ENCODE assay signal across 30 cellular contexts in genomic region chr1:119188926-119189325, GRCh38. TPM values are rescaled to one million over a fixed set of nuclear protein-coding genes. Genes with fewer than 3 reads are reported as not detected.
A peak's percentile ranks its signal among the peaks of the same experiment; 100 is the strongest.
DNase-seq lines count a peak whose midpoint lies in the region; ATAC-seq and TF ChIP-seq lines count a peak whose summit lies in the region.
"Had no signal": no experiment of that assay in that cellular context is flagged by ENCODE, and none has a peak within 500 bp of the region (broad histone marks: within the 10 kb centered on the region; RNA-seq: fewer than 3 reads in every experiment).

No MANE protein-coding gene starts in this region.

- no peak for ATAC-seq in Right ventricle myocardium inferior
- no peak for ATAC-seq in HG03571 (IDR thresholded peaks at IDR 0.05; ENCODE audit: unreplicated experiment)
- ATAC-seq: activated CD4-positive, CD25-positive, alpha-beta regulatory T cell treated with anti-CD3 and anti-CD28 coated beads, Interleukin-2, amount 50 U/mL, for 24 hours; activated T-cell treated with anti-CD3 and anti-CD28 coated beads, Interleukin-2, amount 50 U/mL, for 72 hours; gastroesophageal sphincter; lower lobe of right lung; naive thymus-derived CD8-positive, alpha-beta T cell; stimulated activated memory B cell treated with anti-CD40 and anti-IgM and Interleukin-4, amounts not matched to agents 10 μg/mL and 1 μg/mL and 100 μg/mL, for 72 hours had no signal

- no peaks in the 10 kb centered on the region for H3K79me2 ChIP-seq in osteoblast (ENCODE audit: insufficient read depth, low read length)
- H3K79me2 ChIP-seq: hepatocyte had no signal

- peaks cover 20% of the 10 kb centered on the region for H3K36me3 Mint-ChIP-seq in HFFc6 (ENCODE audit: low read depth)

- H3K4me1 Mint-ChIP-seq in HFFc6 (ENCODE audit: low read depth): peaks cover 7% of the 10 kb centered on the region; the same call in 1 of the 2 replicates
- H3K4me1 Mint-ChIP-seq: B cell; brain; CD4-positive, alpha-beta memory T cell; stimulated activated memory B cell treated with anti-CD40 and anti-IgM and Interleukin-4, amounts not matched to agents 10 μg/mL and 1 μg/mL and 100 μg/mL, for 72 hours had no signal

- H3K9me3 Mint-ChIP-seq in HFFc6: no peaks in the 10 kb centered on the region; the same call in 1 of the 2 replicates

- H3K4me2 ChIP-seq in osteoblast (ENCODE audit: insufficient read depth, low read length): peak overlapping the region; percentile 33
- H3K4me2 ChIP-seq: hepatocyte, PC-9 had no signal

- H3K36me3 ChIP-seq in osteoblast (ENCODE audit: insufficient read depth, low read length): no peaks in the 10 kb centered on the region
- H3K36me3 ChIP-seq: HAP-1, lower lobe of right lung had no signal

- H3K4me3 ChIP-seq in osteoblast (ENCODE audit: insufficient read depth, low read length): no peak overlapping the region
- H3K4me3 ChIP-seq: gastroesophageal sphincter, HAP-1, hepatocyte, lower lobe of right lung, PC-9 had no signal

- H3K27ac ChIP-seq in osteoblast (ENCODE audit: low read depth, low read length): no peak overlapping the region
- H3K27ac ChIP-seq: gastroesophageal sphincter, hepatocyte, lower lobe of right lung, PC-9 had no signal

- peaks cover 2% of the 10 kb centered on the region; the same call in 1 of the 2 replicates for H3K27me3 Mint-ChIP-seq in HFFc6 (ENCODE audit: insufficient read depth)
- H3K27me3 Mint-ChIP-seq: B cell; brain; CD4-positive, alpha-beta memory T cell; naive thymus-derived CD8-positive, alpha-beta T cell; stimulated activated memory B cell treated with anti-CD40 and anti-IgM and Interleukin-4, amounts not matched to agents 10 μg/mL and 1 μg/mL and 100 μg/mL, for 72 hours; type B pancreatic cell had no signal

- no peaks in the 10 kb centered on the region for H3K4me1 ChIP-seq in osteoblast (ENCODE audit: insufficient read depth, low read length)
- H3K4me1 ChIP-seq: gastroesophageal sphincter, HAP-1, lower lobe of right lung had no signal

- DNase-seq in AG08395 (ENCODE audit: low spot score): peak; percentile 26
- no peak for DNase-seq in HFFc6
- DNase-seq in fibroblast of gingiva (ENCODE audit: low read depth): peak; percentile 85
- DNase-seq in osteoblast (ENCODE audit: insufficient read length, low spot score, missing footprints): no peak
- DNase-seq in NCI-H1092 treated with DMSO at 0.1 percent for 48 hours (lab: John Stamatoyannopoulos, UW): no peak
- no peak for DNase-seq in NCI-H2107 treated with DMSO at 0.1 percent for 48 hours (lab: John Stamatoyannopoulos, UW; ENCODE audit: unreplicated experiment)
- DNase-seq in Right ventricle myocardium inferior (ENCODE audit: missing footprints): no peak
- DNase-seq: 8988T; activated CD4-positive, alpha-beta T cell treated with anti-CD3 and anti-CD28 coated beads, Interleukin-2, amount 50 U/mL, for 48 hours; activated T-cell treated with anti-CD3 and anti-CD28 coated beads, Interleukin-2, amount 50 U/mL, for 72 hours; CD4-positive, alpha-beta memory T cell; effector CD8-positive, alpha-beta T cell; lower lobe of right lung; naive thymus-derived CD8-positive, alpha-beta T cell; NCI-H1417 treated with DMSO at 0.1 percent for 48 hours; NCI-H2081; NCI-H226; PC-9; SHP77; substantia nigra; T-helper 2 cell had no signal

- intact Hi-C loops in Right ventricle myocardium inferior (cut with DNase I): no loop called here

- H3K27me3 ChIP-seq in osteoblast (ENCODE audit: insufficient read depth, low read length): no peaks in the 10 kb centered on the region
- H3K27me3 ChIP-seq: gastroesophageal sphincter, hepatocyte had no signal

- H2AFZ ChIP-seq in osteoblast (ENCODE audit: low read length): no peak overlapping the region
- H2AFZ ChIP-seq: hepatocyte, PC-9 had no signal

- H3K9me3 ChIP-seq in osteoblast (ENCODE audit: low read depth, low read length): no peaks in the 10 kb centered on the region
- H3K9me3 ChIP-seq: HAP-1 had no signal

- H4K20me1 ChIP-seq in osteoblast (ENCODE audit: insufficient read depth, low read length): no peaks in the 10 kb centered on the region

- peak overlapping the region; percentile 39; the same call in 1 of the 2 replicates for H3K4me3 Mint-ChIP-seq in HFFc6
- H3K4me3 Mint-ChIP-seq: activated T-cell treated with anti-CD3 and anti-CD28 coated beads, Interleukin-2, amount 50 U/mL, for 72 hours; B cell; brain; CD4-positive, alpha-beta memory T cell; stimulated activated memory B cell treated with anti-CD40 and anti-IgM and Interleukin-4, amounts not matched to agents 10 μg/mL and 1 μg/mL and 100 μg/mL, for 72 hours; type B pancreatic cell had no signal

- H3K27ac Mint-ChIP-seq in HFFc6: peak overlapping the region; percentile 14; the same call in 1 of the 2 replicates
- H3K27ac Mint-ChIP-seq: activated T-cell treated with anti-CD3 and anti-CD28 coated beads, Interleukin-2, amount 50 U/mL, for 72 hours; B cell; brain; CD4-positive, alpha-beta memory T cell; naive thymus-derived CD8-positive, alpha-beta T cell; stimulated activated memory B cell treated with anti-CD40 and anti-IgM and Interleukin-4, amounts not matched to agents 10 μg/mL and 1 μg/mL and 100 μg/mL, for 72 hours; type B pancreatic cell had no signal

- no peak for TF ChIP-seq CTCF in HFFc6 (IDR thresholded peaks at IDR 0.05)
- TF ChIP-seq CTCF in osteoblast (IDR thresholded peaks at IDR 0.05; ENCODE audit: extremely low read depth, low read depth, low read length): no peak

RNA-seq across cellular contexts. Expression of gene WARS2, which starts 48.5 kb away (rescaled TPM):
- 10 to 100 TPM; 10.5 to 14.8 (median 12.9) TPM for total RNA-seq in HFFc6 (2021; fragmentation: NEBNext Ultra II Directional; extraction: Animal tissue kit (Norgen Biotek cat#: 25700))
- total RNA-seq in osteoblast (23.9 and 24.5 TPM in 2 replicates), Right ventricle myocardium inferior (5.8 TPM)

Comparison
In these comparisons a context has a peak if more than half of its experiments do, and no peak if none do; other contexts are left out.
1. DNase-seq: peak in AG08395 (single experiment) and fibroblast of gingiva (single experiment); none in HFFc6 (single experiment), osteoblast (single experiment), NCI-H1092 treated with DMSO at 0.1 percent for 48 hours (single experiment), NCI-H2107 treated with DMSO at 0.1 percent for 48 hours (single experiment) and Right ventricle myocardium inferior (single experiment).